ENCODE assay signal across 16 cellular contexts in the genomic region with DNA sequence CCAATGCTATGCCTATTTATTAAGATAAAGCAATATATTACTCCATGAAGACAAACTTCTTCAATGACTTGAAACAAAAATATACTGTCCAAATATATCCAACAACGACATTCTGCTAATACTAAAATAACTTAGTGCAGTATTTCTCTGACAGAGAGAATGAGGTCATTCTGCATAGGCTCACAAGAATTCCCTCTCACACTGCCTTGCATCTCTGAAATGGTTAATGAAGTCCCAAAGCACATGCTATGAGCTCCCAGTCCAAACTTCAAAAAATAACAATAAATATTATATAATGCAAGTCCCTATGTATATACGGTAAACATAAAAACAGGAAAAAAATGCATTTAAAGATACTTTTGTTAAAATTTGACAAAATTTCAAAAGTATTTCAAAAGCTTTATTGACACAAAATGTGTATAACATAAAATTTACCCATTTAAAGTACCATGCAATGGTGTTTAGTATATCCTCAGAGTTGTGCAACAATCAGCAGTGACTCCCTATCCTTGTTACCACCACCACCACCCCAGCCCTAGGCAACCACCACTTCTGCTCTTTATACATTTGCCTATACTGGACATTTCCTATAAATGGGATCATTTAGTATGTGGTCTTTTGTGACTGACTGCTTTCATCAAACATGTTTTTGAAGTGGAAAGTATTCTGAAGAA. TPM values are rescaled to one million over a fixed set of nuclear protein-coding genes. Genes with fewer than 3 reads are reported as not detected.
A peak's percentile ranks its signal among the peaks of the same experiment; 100 is the strongest.
DNase-seq lines count a peak whose midpoint lies in the region; ATAC-seq, FAIRE-seq and TF ChIP-seq lines count a peak whose summit lies in the region.
"Had no signal": no experiment of that assay in that cellular context is flagged by ENCODE, and none has a peak within 500 bp of the region (broad histone marks: within the 10 kb centered on the region; RNA-seq: fewer than 3 reads in every experiment).

No MANE protein-coding gene starts in this region.

- no peak overlapping the region for H3K4me2 ChIP-seq in GM12878 (ENCODE audit: control insufficient read depth, insufficient read depth)
- H3K4me2 ChIP-seq in mesenchymal stem cell (ENCODE audit: low read length, poor library complexity, severe bottlenecking): no peak overlapping the region

- H3K27me3 ChIP-seq in GM12878 (replicated peaks in 1 of 2; ENCODE audit: control insufficient read depth in 2 of 2, insufficient read depth in 2 of 2, low read length in 1 of 2): no peaks in the 10 kb centered on the region
- H3K27me3 ChIP-seq in mesenchymal stem cell (ENCODE audit: control insufficient read depth in 1 of 2, insufficient read depth in 1 of 2, low read length in 2 of 2): no peaks in the 10 kb centered on the region
- H3K27me3 ChIP-seq: thyroid gland had no signal

- no peaks in the 10 kb centered on the region for H4K20me1 ChIP-seq in GM12878 (ENCODE audit: control insufficient read depth, insufficient read depth)

- no peak for TF ChIP-seq EP300 in GM12878 (IDR thresholded peaks at IDR 0.05; ENCODE audit: borderline replicate concordance in 1 of 2, control insufficient read depth in 1 of 2, low read depth in 2 of 2, low read length in 2 of 2)

- H4K8ac ChIP-seq in mesenchymal stem cell (ENCODE audit: low read length): no peak overlapping the region

- H3K4ac ChIP-seq in mesenchymal stem cell (ENCODE audit: low read depth in 1 of 2, low read length in 2 of 2): no peak overlapping the region

- H3K36me3 ChIP-seq in GM12878 (ENCODE audit: control insufficient read depth in 2 of 2, insufficient read depth in 2 of 2, low read length in 1 of 2): no peaks in the 10 kb centered on the region; a peak in 1 of 4 replicates
- no peaks in the 10 kb centered on the region for H3K36me3 ChIP-seq in mesenchymal stem cell (ENCODE audit: control insufficient read depth in 1 of 2, insufficient read depth in 2 of 2, low read depth in 1 of 2, low read length in 2 of 2)
- H3K36me3 ChIP-seq: thyroid gland had no signal

- 62% methylated on average over 2 of the region's 2 CpGs for WGBS in GM12878 (ENCODE audit: insufficient coverage, insufficient replicate concordance, low lambda C conversion rate, missing lambda C conversion rate)
- WGBS in mesenchymal stem cell: 38% methylated on average over 1 of the region's 2 CpGs

- H3K23ac ChIP-seq in mesenchymal stem cell (ENCODE audit: low read length in 2 of 2): no peak overlapping the region

- peaks cover 52% of the 10 kb centered on the region for H3K79me2 ChIP-seq in GM12878 (ENCODE audit: control insufficient read depth, insufficient read depth, low read length)

- H3K27ac ChIP-seq in GM12878 (ENCODE audit: control insufficient read depth, insufficient read depth) (no peak overlapping the region), mesenchymal stem cell (ENCODE audit: low read length, poor library complexity, severe bottlenecking) (peak overlapping the region; percentile 95)
- H3K27ac ChIP-seq: thyroid gland had no signal

- POLR2A ChIA-PET in GM12878 (lab: Charles Lee): no interaction called here

- no peak for TF ChIP-seq CTCF in GM12878 (IDR thresholded peaks at IDR 0.05 in 2 of 3, conservative IDR thresholded peaks at IDR 0.05 in 1 of 3; ENCODE audit: control insufficient read depth in 2 of 3, extremely low read depth in 1 of 3, insufficient read depth in 1 of 3, low read depth in 3 of 3, low read length in 3 of 3)

- SMC1A ChIA-PET in GM12878 (lab: Charles Lee; ENCODE audit: uncharacterized antibody, unreplicated experiment): interaction anchor here (1.1 kb wide), 1 partner anchor 10 kb away, joined by 3 read pairs; no protein-coding TSS in a partner anchor

- DNase-seq in EH (ENCODE audit: low read depth) (peak; percentile 36), MV-4-11 (lab: John Stamatoyannopoulos, UW) (peak; percentile 85), GM12878 (ENCODE audit: low read depth, low spot score) (no peak), mesenchymal stem cell (peak; percentile 36), left lobe of liver (ENCODE audit: low spot score) (no peak), iPS-NIHi7 (ENCODE audit: extremely low spot score) (no peak)
- DNase-seq in activated CD4-positive, CD25-positive, alpha-beta regulatory T cell (lab: John Stamatoyannopoulos, UW): no peak
- DNase-seq: activated CD8-positive, alpha-beta memory T cell treated with anti-CD3 and anti-CD28 coated beads, Interleukin-2, amount 50 U/mL, for 4 hours; activated naive CD4-positive, alpha-beta T cell treated with anti-CD3 and anti-CD28 coated beads for 36 hours; head of caudate nucleus; left colon; NCI-H2171; stimulated activated CD4-positive, alpha-beta T cell treated with anti-CD3 and anti-CD28 coated beads, Interleukin-1b, Interleukin-23, amount 100 ng/mL, for 48 hours; thyroid gland had no signal

- RAD21 ChIA-PET in GM12878 (lab: Charles Lee; ENCODE audit: unreplicated experiment): no interaction called here

- H2AFZ ChIP-seq in GM12878 (ENCODE audit: control insufficient read depth, low read depth, low read length) (no peak overlapping the region), mesenchymal stem cell (ENCODE audit: low read depth, low read length) (no peak overlapping the region)

- H3K14ac ChIP-seq in mesenchymal stem cell (ENCODE audit: low read length in 2 of 2): no peak overlapping the region

- CTCF ChIA-PET in GM12878 (lab: Yijun Ruan, JAX): interaction anchor here (1.0 kb wide), 1 partner anchor 19 kb away, joined by 3 read pairs; no protein-coding TSS in a partner anchor

- intact Hi-C loops in GM12878 (cut with micrococcal nuclease; ENCODE audit: unreplicated experiment): no loop called here

- ATAC-seq in GM12878 (no peak), left lobe of liver (no peak), GM18861 (IDR thresholded peaks at IDR 0.05; ENCODE audit: unreplicated experiment) (no peak)
- ATAC-seq: left colon, WTC11 had no signal

- H3K9me3 ChIP-seq in GM12878 (replicated peaks; ENCODE audit: control insufficient read depth, insufficient read depth, low read length) (no peaks in the 10 kb centered on the region), mesenchymal stem cell (ENCODE audit: control insufficient read depth, low read length) (no peaks in the 10 kb centered on the region)
- H3K9me3 ChIP-seq: thyroid gland had no signal

- H2BK12ac ChIP-seq in mesenchymal stem cell (ENCODE audit: low read length in 2 of 2): no peak overlapping the region

- H3K9ac ChIP-seq in GM12878 (ENCODE audit: control insufficient read depth, insufficient read depth, low read length) (no peak overlapping the region), mesenchymal stem cell (ENCODE audit: low read length) (peak overlapping the region; percentile 88)

- H3K4me1 ChIP-seq in GM12878 (ENCODE audit: control insufficient read depth, insufficient read depth, low read length) (peaks cover 12% of the 10 kb centered on the region), mesenchymal stem cell (ENCODE audit: control insufficient read depth, insufficient read depth, low read depth, low read length) (peaks cover 4% of the 10 kb centered on the region)

- no peak overlapping the region for H2BK15ac ChIP-seq in mesenchymal stem cell (ENCODE audit: low read depth, poor library complexity, severe bottlenecking)

- no TSS peak for BruUV-seq in GM12878 (replicated peaks; lab: Mats Ljungman, UMichigan)

- TF ChIP-seq RAD21 in GM12878 (IDR thresholded peaks at IDR 0.05; ENCODE audit: insufficient read depth, low read depth, low read length): no peak

- no peak for FAIRE-seq in GM12878 (lab: Jason Lieb, UNC)

- H3K4me3 ChIP-seq in GM12878 (no peak overlapping the region), mesenchymal stem cell (ENCODE audit: insufficient read depth in 1 of 2, low read depth in 1 of 2, low read length in 2 of 2) (no peak overlapping the region)
- H3K4me3 ChIP-seq: thyroid gland had no signal

- no peak overlapping the region for H2BK120ac ChIP-seq in mesenchymal stem cell (ENCODE audit: low read depth, low read length)

- in situ Hi-C loops in GM12878 (cut with MboI): no loop called here

- H2AK5ac ChIP-seq in mesenchymal stem cell (ENCODE audit: low read length, severe bottlenecking): peak overlapping the region; percentile 96

- H4K91ac ChIP-seq in mesenchymal stem cell (ENCODE audit: low read length): no peak overlapping the region

- no peak overlapping the region for H3K18ac ChIP-seq in mesenchymal stem cell (ENCODE audit: low read depth in 1 of 2, low read length in 2 of 2)

- H2BK5ac ChIP-seq in mesenchymal stem cell (ENCODE audit: low read depth, low read length, poor library complexity, severe bottlenecking): no peak overlapping the region

- peaks cover 15% of the 10 kb centered on the region for H3K79me1 ChIP-seq in mesenchymal stem cell (replicated peaks; ENCODE audit: low read length, poor library complexity, severe bottlenecking)

- no peak for TF ChIP-seq POLR2A in GM12878 (IDR thresholded peaks at IDR 0.05; ENCODE audit: low read depth, low read length)

TF ChIP-seq in GM12878, 131 proteins besides CTCF, POLR2A, EP300 and RAD21 (continues in another document):
- TF ChIP-seq ZNF217 (IDR thresholded peaks at IDR 0.05): no peak

RNA-seq across cellular contexts. Expression of gene CHCHD3, which starts 27.6 kb away (rescaled TPM):
- total RNA-seq in GM12878 (2013; cell fraction: nucleolus; rRNA removed): 109 TPM in 2 replicates
- 97.5 and 118 TPM in 2 replicates for total RNA-seq in GM12878 (2014; rRNA removed)
- total RNA-seq in GM12878 (2014; rRNA removed; fragmentation: Illumina TruSeq; extraction: Trizol): 114 and 118 TPM in 2 replicates
- 89.3 and 95.0 TPM in 2 replicates for total RNA-seq in GM12878 (2021)
- 39.9 TPM for polyA plus RNA-seq in GM12878 (2011; ENCODE audit: low read depth)
- polyA plus RNA-seq in GM12878 (2011; rRNA removed): 84.9 and 107 TPM in 2 replicates
- polyA plus RNA-seq in GM12878 (2011; cell fraction: cytosol; rRNA removed): 49.9 and 53.6 TPM in 2 replicates
- polyA plus RNA-seq in GM12878 (2011; cell fraction: nucleus; rRNA removed): 36.8 and 39.3 TPM in 2 replicates
- polyA plus RNA-seq in GM12878 (2012): 47.7 and 55.7 TPM in 2 replicates
- polyA plus RNA-seq in GM12878 (2014; fragmentation: Illumina TruSeq; extraction: Trizol): 134 and 156 TPM in 2 replicates
- 10 to 100 TPM; 38.3 to 66.1 TPM for polyA plus RNA-seq in GM12878 (2014; fragmentation: Nextera tagmentation; extraction: Ambion mirVana)
- polyA plus RNA-seq in GM12878 (2014; rRNA removed): 73.7 and 80.0 TPM in 2 replicates
- polyA plus RNA-seq in GM12878 (2016; fragmentation: Nextera tagmentation; extraction: Ambion mirVana): 100 to 1,000 TPM; 174 to 178 TPM
- 53.9 and 77.6 TPM in 2 replicates for polyA minus RNA-seq in GM12878 (2011; rRNA and poly(A)+ RNA removed)
- polyA minus RNA-seq in GM12878 (2011; cell fraction: cytosol; rRNA and poly(A)+ RNA removed): 41.8 and 48.0 TPM in 2 replicates
- polyA minus RNA-seq in GM12878 (2011; cell fraction: nucleus; rRNA and poly(A)+ RNA removed): 39.8 and 80.8 TPM in 2 replicates
- 67.6 TPM for polyA plus RNA-seq in mesenchymal stem cell (2013, experiment 1 of 2)
- polyA plus RNA-seq in mesenchymal stem cell (2013, experiment 2 of 2): 68.6 TPM
- 20.5 TPM for total RNA-seq in left lobe of liver

Comparison
In these comparisons a context has a peak if more than half of its experiments do, and no peak if none do; other contexts are left out.
1. DNase-seq: peak in EH (single experiment), MV-4-11 (single experiment) and mesenchymal stem cell (single experiment); none in GM12878 (single experiment), left lobe of liver (single experiment), iPS-NIHi7 (single experiment) and activated CD4-positive, CD25-positive, alpha-beta regulatory T cell (0 of 4).